In the genomic region with DNA sequence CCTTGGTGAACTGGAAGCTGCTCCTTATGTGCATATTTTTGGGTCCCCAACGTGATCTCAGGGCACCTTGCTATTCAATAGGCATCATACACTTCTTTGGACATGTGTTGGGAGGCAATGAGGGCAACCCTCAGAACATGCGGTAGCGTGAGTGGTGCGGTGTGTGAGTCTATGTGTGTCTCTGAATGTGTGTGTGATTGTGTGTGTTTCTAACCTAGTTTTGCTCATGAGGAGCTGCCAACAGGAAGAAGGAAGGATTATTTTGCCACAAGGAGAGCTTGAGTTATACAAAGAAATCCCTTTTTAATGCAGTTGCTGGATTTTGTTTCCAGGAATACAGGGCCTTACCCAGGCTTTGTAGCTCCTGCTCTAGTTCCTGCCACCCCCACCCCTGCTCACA, we compare ENCODE assay signal across 22 cellular contexts.
A peak's percentile ranks its signal among the peaks of the same experiment; 100 is the strongest.
DNase-seq lines count a peak whose midpoint lies in the region; ATAC-seq and TF ChIP-seq lines count a peak whose summit lies in the region.
"Had no signal": no experiment of that assay in that cellular context is flagged by ENCODE, and none has a peak within 500 bp of the region (broad histone marks: within the 10 kb centered on the region; RNA-seq: fewer than 3 reads in every experiment).

No MANE protein-coding gene starts in this region.

- no peaks in the 10 kb centered on the region for H3K27me3 ChIP-seq in ascending aorta
- no peaks in the 10 kb centered on the region for H3K27me3 ChIP-seq in stomach
- H3K27me3 ChIP-seq: BLaER1 treated with 17β-estradiol and CSF1 and Interleukin-3, amounts not matched to agents 10 nM and 100 nM; dorsolateral prefrontal cortex; tibial nerve had no signal

- no peak overlapping the region for H3K4me3 ChIP-seq in ascending aorta
- no peak overlapping the region for H3K4me3 ChIP-seq in stomach
- H3K4me3 ChIP-seq: BLaER1 treated with 17β-estradiol and CSF1 and Interleukin-3, amounts not matched to agents 10 nM and 100 nM; dorsolateral prefrontal cortex; K562; tibial nerve had no signal

- no peak for DNase-seq in ascending aorta (ENCODE audit: low spot score in 2 of 2)
- peak; percentile 22 for DNase-seq in midbrain (lab: John Stamatoyannopoulos, UW)
- no peak for DNase-seq in stomach
- no peak for DNase-seq in islet precursor cell
- DNase-seq in DMS114 treated with DMSO at 0.1 percent for 48 hours (lab: John Stamatoyannopoulos, UW; ENCODE audit: unreplicated experiment): no peak
- DNase-seq: activated CD4-positive, alpha-beta T cell treated with anti-CD3 and anti-CD28 coated beads, Interleukin-2, amount 50 U/mL, for 48 hours; activated T-cell treated with anti-CD3 and anti-CD28 coated beads, Interleukin-2, amount 50 U/mL, for 72 hours; DMS53; H9; naive thymus-derived CD8-positive, alpha-beta T cell; NCI-H1092 treated with DMSO at 0.1 percent for 48 hours; NCI-H1694 treated with DMSO at 0.1 percent for 48 hours; NCI-H2171 treated with DMSO at 0.1 percent for 48 hours; NCI-H524; SK-N-SH; stimulated activated CD4-positive, alpha-beta T cell treated with anti-CD3 and anti-CD28 coated beads, Interleukin-1b, Interleukin-23, amount 100 ng/mL, for 48 hours had no signal

- intact Hi-C loops in ascending aorta (cut with DNase I) (loop anchor here (5.0 kb wide), 1 partner anchor 76 kb away; the partner anchor contains the start of gene ITGA6), stomach (cut with DNase I; ENCODE audit: low total_unique reads) (no loop called here)

- H3K36me3 ChIP-seq in ascending aorta (no peaks in the 10 kb centered on the region), stomach (no peaks in the 10 kb centered on the region)
- H3K36me3 ChIP-seq: BLaER1 treated with 17β-estradiol and CSF1 and Interleukin-3, amounts not matched to agents 10 nM and 100 nM; tibial nerve had no signal

- no peak for TF ChIP-seq POLR2A in stomach (IDR thresholded peaks at IDR 0.05)

- no peak for ATAC-seq in HG03432 (IDR thresholded peaks at IDR 0.05; ENCODE audit: unreplicated experiment)
- ATAC-seq: activated T-cell treated with anti-CD3 and anti-CD28 coated beads, Interleukin-2, amount 50 U/mL, for 72 hours; K562; naive thymus-derived CD8-positive, alpha-beta T cell had no signal

- H3K27ac ChIP-seq in ascending aorta (peak overlapping the region; percentile 71 to 85), cingulate gyrus (ENCODE audit: low read depth, low read length) (peak overlapping the region; percentile 30), stomach (peak overlapping the region; percentile 59 to 85 (median 76))
- H3K27ac ChIP-seq: BLaER1 treated with 17β-estradiol and CSF1 and Interleukin-3, amounts not matched to agents 10 nM and 100 nM had no signal

- TF ChIP-seq CTCF in ascending aorta (IDR thresholded peaks at IDR 0.05) (no peak), stomach (IDR thresholded peaks at IDR 0.05) (no peak)

- no peaks in the 10 kb centered on the region for H3K9me3 ChIP-seq in ascending aorta
- peaks cover 0 to 5% (median 0%) of the 10 kb centered on the region in 4 donors for H3K9me3 ChIP-seq in stomach

- no peak for TF ChIP-seq EP300 in stomach (IDR thresholded peaks at IDR 0.05)

- WGBS in stomach, 5 donors: 34 to 66% (median 55%) methylated on average over 4 of the region's 4 CpGs

- peaks cover 5 to 10% of the 10 kb centered on the region in 2 donors for H3K4me1 ChIP-seq in ascending aorta
- peaks cover 13 to 49% (median 19%) of the 10 kb centered on the region in 4 donors for H3K4me1 ChIP-seq in stomach
- H3K4me1 ChIP-seq: tibial nerve had no signal
